ENCODE assay signal across 7 cellular contexts in genomic region chr10:17396004-17396403, GRCh38. TPM values are rescaled to one million over a fixed set of nuclear protein-coding genes. Genes with fewer than 3 reads are reported as not detected.
"Had no signal": no experiment of that assay in that cellular context is flagged by ENCODE, and none has a peak within 500 bp of the region (broad histone marks: within the 10 kb centered on the region; RNA-seq: fewer than 3 reads in every experiment).

No MANE protein-coding gene starts in this region.

- H3K27ac ChIP-seq: HL-60 had no signal

- H3K4me3 ChIP-seq: K562 had no signal

- DNase-seq: IMR-90, KBM-7 had no signal

RNA-seq across cellular contexts. Expression of gene ST8SIA6, which starts 58.4 kb away (rescaled TPM):
- total RNA-seq: HepG2, HT-29 had no signal
- polyA plus RNA-seq: HepG2, IgD-negative memory B cell had no signal
